1 cellular context compared by ENCODE assay signal in genomic region chr22:47069270-47069669, GRCh38.
TF ChIP-seq lines count a peak whose summit lies in the region.

No MANE protein-coding gene starts in this region.

TF ChIP-seq in H1, 55 proteins besides CTCF, POLR2A, EP300 and RAD21:
- TF ChIP-seq USF2 (IDR thresholded peaks at IDR 0.05; ENCODE audit: low read length) (no peak), TCF12 (IDR thresholded peaks at IDR 0.05; ENCODE audit: low read depth, low read length) (no peak), SP4 (IDR thresholded peaks at IDR 0.05; ENCODE audit: low read length) (no peak), BRCA1 (IDR thresholded peaks at IDR 0.05; ENCODE audit: low read depth, low read length) (no peak), NANOG (IDR thresholded peaks at IDR 0.05; ENCODE audit: insufficient read depth, low read depth, low read length, poor library complexity, severe bottlenecking) (no peak)
